In genomic region chr1:155082301-155082940, GRCh38 we compare ENCODE assay signal across 8 cellular contexts. TPM values are rescaled to one million over a fixed set of nuclear protein-coding genes. Genes with fewer than 3 reads are reported as not detected.
DNase-seq lines count a peak whose midpoint lies in the region; ATAC-seq and TF ChIP-seq lines count a peak whose summit lies in the region.

No MANE protein-coding gene starts in this region.

- H3K27me3 Mint-ChIP-seq in immature natural killer cell (ENCODE audit: low read depth in 3 of 3): peaks cover 23 to 49% (median 36%) of the 10 kb centered on the region in 3 donors

- no peaks in the 10 kb centered on the region for H3K36me3 ChIP-seq in cardiac muscle cell
- no peaks in the 10 kb centered on the region for H3K36me3 ChIP-seq in thymus (ENCODE audit: control insufficient read depth, insufficient read depth)

- H3K9me3 Mint-ChIP-seq in immature natural killer cell: peaks cover 0 to 3% (median 0%) of the 10 kb centered on the region in 6 donors

- no peak for TF ChIP-seq CTCF in cardiac muscle cell (IDR thresholded peaks at IDR 0.05; ENCODE audit: low read depth, low read length)

- H3K36me3 Mint-ChIP-seq in immature natural killer cell: no peaks in the 10 kb centered on the region

- peaks cover 14% of the 10 kb centered on the region for H3K4me1 ChIP-seq in cardiac muscle cell (ENCODE audit: low read depth)
- H3K4me1 ChIP-seq in thymus (ENCODE audit: control insufficient read depth, insufficient read depth, low read length): peaks cover 26% of the 10 kb centered on the region

- H3K9me3 ChIP-seq in cardiac muscle cell (ENCODE audit: low read depth) (no peaks in the 10 kb centered on the region), thymus (ENCODE audit: control insufficient read depth) (no peaks in the 10 kb centered on the region)

- peak overlapping the region; percentile 8 for H3K4me3 ChIP-seq in cardiac muscle cell
- peak overlapping the region; percentile 29 for H3K4me3 ChIP-seq in thymus (ENCODE audit: low read length)

- 4% methylated on average over 34 of the region's 34 CpGs for WGBS in thymus

- H3K27ac ChIP-seq in cardiac muscle cell (no peak overlapping the region), thymus (ENCODE audit: low read depth) (no peak overlapping the region)

- peak overlapping the region in 4 of 5 donors; percentile 17 to 69 (median 45) for H3K4me3 Mint-ChIP-seq in immature natural killer cell

- DNase-seq in cardiac muscle cell (ENCODE audit: low read depth in 1 of 2, low spot score in 1 of 2): peak in 1 of 2 donors; percentile 23
- no peak for DNase-seq in left cardiac atrium
- peak; percentile 35 to 47 for DNase-seq in activated CD4-positive, alpha-beta T cell treated with anti-CD3 and anti-CD28 coated beads, Interleukin-2, amount 50 U/mL, for 48 hours
- no peak for DNase-seq in immature natural killer cell
- no peak for DNase-seq in middle frontal gyrus (ENCODE audit: extremely low spot score, low spot score)
- no peak for DNase-seq in amniotic stem cell (lab: John Stamatoyannopoulos, UW)

- H3K4me1 Mint-ChIP-seq in immature natural killer cell: peaks cover 49 to 54% of the 10 kb centered on the region in 2 donors

- peaks cover 26% of the 10 kb centered on the region for H3K27me3 ChIP-seq in cardiac muscle cell
- H3K27me3 ChIP-seq in thymus (ENCODE audit: control insufficient read depth, insufficient read depth): peaks cover 63% of the 10 kb centered on the region

- intact Hi-C loops in left cardiac atrium (cut with DNase I): loop anchor here in 1 of 2 donors (5.0 kb wide), 1 partner anchor 35 kb away; no protein-coding TSS in a partner anchor

- ATAC-seq in left cardiac atrium: no peak
- ATAC-seq in GM19452 (IDR thresholded peaks at IDR 0.05; ENCODE audit: unreplicated experiment): no peak

- no peak overlapping the region for H3K27ac Mint-ChIP-seq in immature natural killer cell

RNA-seq across cellular contexts. Expression of gene EFNA3, which starts 3.8 kb away (rescaled TPM):
- total RNA-seq in cardiac muscle cell (26.3 and 31.9 TPM in 2 replicates), left cardiac atrium (1 to 10 TPM; 1.1 to 1.4 TPM)
- polyA plus RNA-seq in cardiac muscle cell (34.2 and 43.0 TPM in 2 replicates), immature natural killer cell (1 to 10 TPM in 1 of 3 donors, under 1 TPM in 2; 0.70 to 2.3 (median 0.94) TPM), thymus (3.4 TPM)

RNA-seq across cellular contexts. Expression of gene EFNA4, which starts 18.9 kb away (rescaled TPM):
- total RNA-seq in cardiac muscle cell (29.2 and 36.0 TPM in 2 replicates), left cardiac atrium (1 to 10 TPM; 2.5 to 2.7 TPM)
- polyA plus RNA-seq in cardiac muscle cell (18.3 and 29.6 TPM in 2 replicates), immature natural killer cell (1 to 10 TPM; 1.1 to 3.0 (median 2.6) TPM), thymus (7.4 TPM)

RNA-seq across cellular contexts. Expression of gene ADAM15, which starts 31.3 kb away (rescaled TPM):
- total RNA-seq in cardiac muscle cell (19.5 and 23.0 TPM in 2 replicates), left cardiac atrium (100 to 1,000 TPM; 108 to 142 TPM)
- polyA plus RNA-seq in cardiac muscle cell (23.0 and 25.2 TPM in 2 replicates), immature natural killer cell (10 to 100 TPM; 10.4 to 27.1 (median 24.3) TPM), thymus (91.5 TPM)

RNA-seq across cellular contexts. Expression of gene EFNA1, which starts 45.3 kb away (rescaled TPM):
- total RNA-seq in cardiac muscle cell (39.1 and 43.1 TPM in 2 replicates), left cardiac atrium (10 to 100 TPM; 33.3 to 39.1 TPM)
- polyA plus RNA-seq in cardiac muscle cell (83.5 and 104 TPM in 2 replicates), immature natural killer cell (1 to 10 TPM in 2 of 3 donors, under 1 TPM in 1; 0.64 to 4.0 (median 1.1) TPM), thymus (52.6 TPM)

RNA-seq across cellular contexts. Expression of gene DCST1, which starts 48.8 kb away (rescaled TPM):
- not detected in 2 replicates for total RNA-seq in cardiac muscle cell
- polyA plus RNA-seq in cardiac muscle cell: 0.27 and 0.57 TPM in 2 replicates
- not detected for total RNA-seq in left cardiac atrium
- not detected for polyA plus RNA-seq in immature natural killer cell
- polyA plus RNA-seq in thymus: not detected

Comparison
In these comparisons a context has a peak if more than half of its experiments do, and no peak if none do; other contexts are left out.
1. DNase-seq: peak in activated CD4-positive, alpha-beta T cell treated with anti-CD3 and anti-CD28 coated beads, Interleukin-2, amount 50 U/mL, for 48 hours (2 of 2); none in left cardiac atrium (single experiment), immature natural killer cell (0 of 3), middle frontal gyrus (single experiment) and amniotic stem cell (single experiment).